ENCODE assay signal across 1 cellular context in genomic region chr6:129110687-129111343, GRCh38.
TF ChIP-seq lines count a peak whose summit lies in the region.

No MANE protein-coding gene starts in this region.

TF ChIP-seq in IMR-90, 13 proteins besides CTCF, POLR2A, EP300 and RAD21:
- TF ChIP-seq MXI1 (IDR thresholded peaks at IDR 0.05; ENCODE audit: borderline replicate concordance, low read depth, low read length) (no peak), RCOR1 (IDR thresholded peaks at IDR 0.05; ENCODE audit: insufficient replicate concordance, low read length) (no peak)
